ENCODE assay signal across 18 cellular contexts in genomic region chr5:39623291-39623865, GRCh38.
"Had no signal": no experiment of that assay in that cellular context is flagged by ENCODE, and none has a peak within 500 bp of the region (broad histone marks: within the 10 kb centered on the region; RNA-seq: fewer than 3 reads in every experiment).

No MANE protein-coding gene starts in this region.

- H3K4me1 Mint-ChIP-seq: activated B cell treated with CpG ODN at 0.5 μM for 24 hours; activated CD4-positive, alpha-beta T cell treated with anti-CD3 and anti-CD28 coated beads, Interleukin-2, amount 10 ng/mL, durations not matched to agents 7 days and 5 days; activated T-helper 17 cell treated with anti-CD3 and anti-CD28 coated beads, Interleukin-2, amount 50 U/mL, for 72 hours; nephron; stimulated activated memory B cell treated with anti-CD40 and anti-IgM and Interleukin-4, amounts not matched to agents 10 μg/mL and 1 μg/mL and 100 μg/mL, for 72 hours had no signal

- FAIRE-seq: islet of Langerhans had no signal

- DNase-seq: activated B cell treated with CpG ODN at 0.5 μM for 24 hours; activated CD4-positive, alpha-beta T cell treated with anti-CD3 and anti-CD28 coated beads, Interleukin-2, amount 10 ng/mL, durations not matched to agents 7 days and 5 days; activated naive CD4-positive, alpha-beta T cell treated with anti-CD3 and anti-CD28 coated beads for 36 hours; activated T-cell treated with anti-CD3 and anti-CD28 coated beads for 4 hours; central memory CD4-positive, alpha-beta T cell; effector memory CD8-positive, alpha-beta T cell; heart left ventricle; left ventricle myocardium superior; mesendoderm; occipital lobe; psoas muscle; T-helper 1 cell had no signal

- H3K4me3 ChIP-seq: heart left ventricle, psoas muscle, SK-N-MC had no signal

- H3K27me3 ChIP-seq: heart left ventricle had no signal

- H3K4me3 Mint-ChIP-seq: activated B cell treated with CpG ODN at 0.5 μM for 24 hours; activated CD4-positive, alpha-beta T cell treated with anti-CD3 and anti-CD28 coated beads, Interleukin-2, amount 10 ng/mL, durations not matched to agents 7 days and 5 days; activated naive CD4-positive, alpha-beta T cell treated with anti-CD3 and anti-CD28 coated beads for 36 hours; activated T-helper 17 cell treated with anti-CD3 and anti-CD28 coated beads, Interleukin-2, amount 50 U/mL, for 72 hours; effector memory CD8-positive, alpha-beta T cell; nephron; stimulated activated memory B cell treated with anti-CD40 and anti-IgM and Interleukin-4, amounts not matched to agents 10 μg/mL and 1 μg/mL and 100 μg/mL, for 72 hours; type B pancreatic cell had no signal

- H3K36me3 Mint-ChIP-seq: stimulated activated memory B cell treated with anti-CD40 and anti-IgM and Interleukin-4, amounts not matched to agents 10 μg/mL and 1 μg/mL and 100 μg/mL, for 72 hours; type B pancreatic cell had no signal

- H3K27me3 Mint-ChIP-seq: type B pancreatic cell had no signal

- H3K4me1 ChIP-seq: heart left ventricle, psoas muscle had no signal

- H3K9me3 Mint-ChIP-seq: activated B cell treated with CpG ODN at 0.5 μM for 24 hours; activated CD4-positive, alpha-beta T cell treated with anti-CD3 and anti-CD28 coated beads, Interleukin-2, amount 10 ng/mL, durations not matched to agents 7 days and 5 days; activated naive CD4-positive, alpha-beta T cell treated with anti-CD3 and anti-CD28 coated beads for 36 hours; activated T-helper 17 cell treated with anti-CD3 and anti-CD28 coated beads, Interleukin-2, amount 50 U/mL, for 72 hours; effector memory CD8-positive, alpha-beta T cell; stimulated activated memory B cell treated with anti-CD40 and anti-IgM and Interleukin-4, amounts not matched to agents 10 μg/mL and 1 μg/mL and 100 μg/mL, for 72 hours had no signal

- ATAC-seq: activated T-helper 17 cell treated with anti-CD3 and anti-CD28 coated beads, Interleukin-2, amount 50 U/mL, for 72 hours; effector memory CD8-positive, alpha-beta T cell; heart left ventricle; left ventricle myocardium superior; psoas muscle; stimulated activated memory B cell treated with anti-CD40 and anti-IgM and Interleukin-4, amounts not matched to agents 10 μg/mL and 1 μg/mL and 100 μg/mL, for 72 hours had no signal

- H3K36me3 ChIP-seq: heart left ventricle had no signal

- H3K27ac ChIP-seq: heart left ventricle, psoas muscle, SK-N-MC had no signal

- H3K9me3 ChIP-seq: heart left ventricle, psoas muscle had no signal

- H3K27ac Mint-ChIP-seq: activated B cell treated with CpG ODN at 0.5 μM for 24 hours; activated naive CD4-positive, alpha-beta T cell treated with anti-CD3 and anti-CD28 coated beads for 36 hours; activated T-helper 17 cell treated with anti-CD3 and anti-CD28 coated beads, Interleukin-2, amount 50 U/mL, for 72 hours; effector memory CD8-positive, alpha-beta T cell; stimulated activated memory B cell treated with anti-CD40 and anti-IgM and Interleukin-4, amounts not matched to agents 10 μg/mL and 1 μg/mL and 100 μg/mL, for 72 hours had no signal
